In the genomic region with DNA sequence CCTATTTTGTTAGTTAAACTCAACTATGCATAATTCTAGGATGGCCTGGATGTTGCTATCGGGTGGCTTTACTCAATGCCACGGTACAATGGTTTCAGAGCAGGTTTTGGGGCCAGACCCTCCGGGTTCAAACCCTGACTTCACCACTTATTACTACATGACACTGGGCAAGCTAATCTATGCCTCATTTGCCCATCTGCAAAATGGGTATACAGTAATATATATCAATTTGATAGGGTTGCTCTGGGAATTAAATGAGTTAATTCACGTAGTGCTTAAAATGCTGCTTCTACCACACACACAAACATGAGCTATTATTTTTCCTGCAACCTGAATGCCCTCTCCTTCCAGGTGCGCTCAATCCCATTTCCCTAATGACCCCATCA, we compare ENCODE assay signal across 8 cellular contexts. TPM values are rescaled to one million over a fixed set of nuclear protein-coding genes. Genes with fewer than 3 reads are reported as not detected.
A peak's percentile ranks its signal among the peaks of the same experiment; 100 is the strongest.
DNase-seq lines count a peak whose midpoint lies in the region; ATAC-seq and TF ChIP-seq lines count a peak whose summit lies in the region.

No MANE protein-coding gene starts in this region.

- H3K4me1 Mint-ChIP-seq in natural killer cell treated with Interleukin-12 subunit alpha and Interleukin-12 subunit beta and Interleukin-15 and Interleukin-18, amount 100 ng/mL, for 72 hours (ENCODE audit: low read depth in 2 of 2) = peaks cover 17 to 27% of the 10 kb centered on the region in 2 donors

- H3K4me3 Mint-ChIP-seq in natural killer cell treated with Interleukin-12 subunit alpha and Interleukin-12 subunit beta and Interleukin-15 and Interleukin-18, amount 100 ng/mL, for 72 hours = peak overlapping the region; percentile 99

- H3K27me3 Mint-ChIP-seq in natural killer cell treated with Interleukin-12 subunit alpha and Interleukin-12 subunit beta and Interleukin-15 and Interleukin-18, amount 100 ng/mL, for 72 hours = no peaks in the 10 kb centered on the region

- peak overlapping the region in 54 of 59 donors; percentile 75 to 99 (median 94) for H3K27ac ChIP-seq in dorsolateral prefrontal cortex

- H3K4me3 ChIP-seq in BJ (ENCODE audit: low read depth, low read length) = peak overlapping the region; percentile 85
- H3K4me3 ChIP-seq in MG63 = peak overlapping the region; percentile 87
- H3K4me3 ChIP-seq in dorsolateral prefrontal cortex = peak overlapping the region; percentile 56 to 99 (median 90)

- peak overlapping the region; percentile 88 to 89 for H3K27ac Mint-ChIP-seq in natural killer cell treated with Interleukin-12 subunit alpha and Interleukin-12 subunit beta and Interleukin-15 and Interleukin-18, amount 100 ng/mL, for 72 hours

- no peak for DNase-seq in BJ (ENCODE audit: low read depth)
- DNase-seq in MG63 = no peak
- no peak for DNase-seq in dorsolateral prefrontal cortex
- no peak for DNase-seq in natural killer cell treated with Interleukin-12 subunit alpha and Interleukin-12 subunit beta and Interleukin-15 and Interleukin-18, amount 100 ng/mL, for 72 hours (ENCODE audit: low spot score)
- no peak for DNase-seq in NCI-H1092 treated with DMSO at 0.1 percent for 48 hours (lab: John Stamatoyannopoulos, UW)

- intact Hi-C loops in dorsolateral prefrontal cortex (cut with DNase I) = no loop called here

- no peaks in the 10 kb centered on the region for H3K9me3 Mint-ChIP-seq in natural killer cell treated with Interleukin-12 subunit alpha and Interleukin-12 subunit beta and Interleukin-15 and Interleukin-18, amount 100 ng/mL, for 72 hours

- no peaks in the 10 kb centered on the region for H3K36me3 ChIP-seq in BJ (ENCODE audit: control insufficient read depth, insufficient read depth, low read length)
- H3K36me3 ChIP-seq in MG63 = peaks cover 15% of the 10 kb centered on the region

- TF ChIP-seq CTCF in BJ (IDR thresholded peaks at IDR 0.05; ENCODE audit: insufficient read depth, low read depth, low read length) (no peak), dorsolateral prefrontal cortex (IDR thresholded peaks at IDR 0.05 in 54 of 56, conservative IDR thresholded peaks at IDR 0.05 in 2 of 56; ENCODE audit: low read depth in 1 of 56, partially characterized antibody in 56 of 56) (no peak)

- POLR2A ChIA-PET in BJ (lab: Charles Lee) = no interaction called here

- peaks cover 4% of the 10 kb centered on the region for H3K36me3 Mint-ChIP-seq in natural killer cell treated with Interleukin-12 subunit alpha and Interleukin-12 subunit beta and Interleukin-15 and Interleukin-18, amount 100 ng/mL, for 72 hours

- ATAC-seq in natural killer cell treated with Interleukin-12 subunit alpha and Interleukin-12 subunit beta and Interleukin-15 and Interleukin-18, amount 100 ng/mL, for 72 hours = no peak
- ATAC-seq in GM18909 (IDR thresholded peaks at IDR 0.05; ENCODE audit: poor library complexity, unreplicated experiment) = no peak
- ATAC-seq in GM19023 (IDR thresholded peaks at IDR 0.05; ENCODE audit: unreplicated experiment) = no peak
- ATAC-seq in HG03520 (IDR thresholded peaks at IDR 0.05; ENCODE audit: unreplicated experiment) = no peak

- CTCF ChIA-PET in BJ (lab: Yijun Ruan, JAX) = interaction anchor here (0.6 to 1.0 kb wide), 3 partner anchors 11 to 965 kb away, joined by 3 read pairs; no protein-coding TSS in a partner anchor

- H3K9me3 ChIP-seq in MG63 = no peaks in the 10 kb centered on the region

- H3K27me3 ChIP-seq in BJ (ENCODE audit: control insufficient read depth, insufficient read depth, low read length) = no peaks in the 10 kb centered on the region
- no peaks in the 10 kb centered on the region for H3K27me3 ChIP-seq in MG63
- no peaks in the 10 kb centered on the region for H3K27me3 ChIP-seq in dorsolateral prefrontal cortex

RNA-seq across cellular contexts. Expression of a gene that starts 0.8 kb away (rescaled TPM):
- 95.7 and 187 TPM in 2 replicates for polyA plus RNA-seq in BJ (2011; rRNA removed)
- polyA minus RNA-seq in BJ (2011; rRNA and poly(A)+ RNA removed) = 28.6 and 34.7 TPM in 2 replicates
- total RNA-seq in MG63 (2014; rRNA removed; shearing (Covaris generic); ENCODE audit: low replicate concordance) = 161 and 225 TPM in 2 replicates
- total RNA-seq in dorsolateral prefrontal cortex = 10 to 100 TPM; 48.7 to 96.0 (median 74.6) TPM
- 10 to 100 TPM; 38.7 to 40.4 TPM for total RNA-seq in natural killer cell treated with Interleukin-12 subunit alpha and Interleukin-12 subunit beta and Interleukin-15 and Interleukin-18, amount 100 ng/mL, for 72 hours
